Comparison of ENCODE assay signal across 31 cellular contexts in the genomic region with DNA sequence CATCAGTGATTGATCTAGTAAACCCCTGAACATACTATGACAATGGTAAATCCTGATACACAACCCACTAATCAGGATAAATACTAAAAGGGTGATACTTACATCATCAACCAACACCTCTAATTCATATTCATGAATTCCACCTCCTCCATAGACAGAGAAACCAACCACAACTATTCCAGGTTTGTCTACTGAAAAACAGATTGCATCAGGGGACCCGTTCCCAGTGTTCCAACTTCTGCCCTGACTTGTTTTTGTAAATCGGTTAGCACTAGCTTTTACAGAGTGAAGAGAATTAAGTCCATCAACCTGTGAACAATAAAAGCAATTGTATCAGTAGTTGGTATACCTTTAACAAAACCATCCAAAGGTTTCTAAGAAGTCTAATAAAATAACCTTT.
"Had no signal": no experiment of that assay in that cellular context is flagged by ENCODE, and none has a peak within 500 bp of the region (broad histone marks: within the 10 kb centered on the region; RNA-seq: fewer than 3 reads in every experiment).

No MANE protein-coding gene starts in this region.

- H3K4me2 ChIP-seq: SK-N-SH had no signal

- ATAC-seq: activated CD8-positive, alpha-beta T cell treated with anti-CD3 and anti-CD28 coated beads, Interleukin-2, amount 10 ng/mL, durations not matched to agents 7 days and 5 days; activated T-cell treated with anti-CD3 and anti-CD28 coated beads, Interleukin-2, amount 50 U/mL, for 72 hours; body of pancreas; PC-3 had no signal

- H3K4me3 ChIP-seq: ascending aorta, body of pancreas, MG63, Peyer's patch, SJSA1 had no signal

- H3K27ac ChIP-seq: ascending aorta, body of pancreas, Peyer's patch, SJSA1 had no signal

- H3K9me3 ChIP-seq: ascending aorta, body of pancreas, MG63, Peyer's patch, SJSA1, SK-N-SH had no signal

- H3K9ac ChIP-seq: SK-N-SH had no signal

- H3K4me1 ChIP-seq: ascending aorta, body of pancreas, Peyer's patch had no signal

- DNase-seq: activated CD4-positive, alpha-beta T cell treated with anti-CD3 and anti-CD28 coated beads, Interleukin-2, amount 10 ng/mL, durations not matched to agents 7 days and 5 days; activated CD4-positive, alpha-beta T cell treated with anti-CD3 and anti-CD28 coated beads, Interleukin-2, amount 50 U/mL, for 48 hours; activated CD8-positive, alpha-beta T cell treated with anti-CD3 and anti-CD28 coated beads, Interleukin-2, amount 10 ng/mL, durations not matched to agents 7 days and 5 days; activated gamma-delta T cell; activated naive CD4-positive, alpha-beta T cell treated with Interleukin-2 at 50 U/mL for 16 hours; activated naive CD8-positive, alpha-beta T cell treated with anti-CD3 and anti-CD28 coated beads, Interleukin-2, amount 10 ng/mL, durations not matched to agents 7 days and 5 days; activated T-cell treated with anti-CD3 and anti-CD28 coated beads, Interleukin-2, amount 50 U/mL, for 72 hours; amygdala; body of pancreas; caudate nucleus; Kasumi-1; KG1; MG63; NCI-H1048; NCI-H1105 treated with DMSO at 0.1 percent for 48 hours; NCI-H1436; NCI-H187; NCI-H2029 treated with DMSO at 0.1 percent for 48 hours; NCI-H2107; NCI-H2171; NCI-H510A; NCI-H526; NCI-H748 treated with DMSO at 0.1 percent for 48 hours; NK-92 treated with Interleukin-12 subunit alpha and Interleukin-12 subunit beta, amount 100 ng/mL, for 24 hours; PC-3; Peyer's patch; RPMI8226; SHP77 treated with DMSO at 0.1 percent for 48 hours; SK-N-SH had no signal

- H3K27me3 ChIP-seq: ascending aorta, body of pancreas, MG63, Peyer's patch, SJSA1 had no signal
